ENCODE assay signal across 1 cellular context in genomic region chr17:53924530-53925455, GRCh38.
A peak's percentile ranks its signal among the peaks of the same experiment; 100 is the strongest.
TF ChIP-seq lines count a peak whose summit lies in the region.

No MANE protein-coding gene starts in this region.

TF ChIP-seq in HepG2, 621 proteins besides CTCF, POLR2A, EP300 and RAD21 (continued from another document and continues in another):
- TF ChIP-seq ZHX2 (IDR thresholded peaks at IDR 0.05; ENCODE audit: low read depth), result no peak
- TF ChIP-seq ZHX2 (CRISPR knock-in tag; IDR thresholded peaks at IDR 0.05; ENCODE audit: borderline replicate concordance), result no peak
- no peak for TF ChIP-seq ZNF335 (CRISPR knock-in tag; IDR thresholded peaks at IDR 0.05)
- TF ChIP-seq HMG20A (CRISPR knock-in tag; IDR thresholded peaks at IDR 0.05; ENCODE audit: borderline replicate concordance), result peak; percentile 99
- TF ChIP-seq ZFP36L1 (CRISPR knock-in tag; IDR thresholded peaks at IDR 0.05), result peak; percentile 92; the same call in 1 of the 2 replicates
- peak; percentile 63 for TF ChIP-seq HDAC1 (CRISPR knock-in tag; IDR thresholded peaks at IDR 0.05)
- TF ChIP-seq ZGPAT (CRISPR knock-in tag; IDR thresholded peaks at IDR 0.05), result peak; percentile 93
- peak; percentile 77; the same call in 1 of the 2 replicates for TF ChIP-seq ZMYM3 (CRISPR knock-in tag; IDR thresholded peaks at IDR 0.05)
- peak; percentile 99 for TF ChIP-seq SIX4 (CRISPR knock-in tag; IDR thresholded peaks at IDR 0.05)
- peak; percentile 98 for TF ChIP-seq HOMEZ (CRISPR knock-in tag; IDR thresholded peaks at IDR 0.05; ENCODE audit: low read depth)
- peak; percentile 69; the same call in 1 of the 2 replicates for TF ChIP-seq MAX (IDR thresholded peaks at IDR 0.05)
- TF ChIP-seq KDM5B (CRISPR knock-in tag; IDR thresholded peaks at IDR 0.05; ENCODE audit: borderline replicate concordance), result no peak
- TF ChIP-seq ZNF17 (CRISPR knock-in tag; IDR thresholded peaks at IDR 0.05), result no peak
- TF ChIP-seq MATR3 (CRISPR knock-in tag; IDR thresholded peaks at IDR 0.05), result no peak
- no peak for TF ChIP-seq TMF1 (CRISPR knock-in tag; IDR thresholded peaks at IDR 0.05; ENCODE audit: low read depth)
- TF ChIP-seq SMC3 (IDR thresholded peaks at IDR 0.05; ENCODE audit: low read length), result peak; percentile 67
- peak; percentile 92 for TF ChIP-seq KDM3A (CRISPR knock-in tag; IDR thresholded peaks at IDR 0.05; ENCODE audit: low read depth)
- TF ChIP-seq MEIS2 (CRISPR knock-in tag; IDR thresholded peaks at IDR 0.05), result peak; percentile 70; the same call in 1 of the 2 replicates
- TF ChIP-seq EHMT2 (IDR thresholded peaks at IDR 0.05; ENCODE audit: borderline replicate concordance, low read depth, low read length), result peak; percentile 88; the same call in 1 of the 2 replicates
- TF ChIP-seq HMGXB4 (CRISPR knock-in tag; IDR thresholded peaks at IDR 0.05; ENCODE audit: borderline replicate concordance in 1 of 2, low read depth in 1 of 2), result peak in 1 of 2 experiments; percentile 45; a peak in 1 of 4 replicates
- TF ChIP-seq TEAD3 (CRISPR knock-in tag; optimal IDR thresholded peaks at IDR 0.05; ENCODE audit: borderline replicate concordance), result peak; percentile 100
- peak; percentile 86; the same call in 1 of the 2 replicates for TF ChIP-seq SIX1 (CRISPR knock-in tag; IDR thresholded peaks at IDR 0.05; ENCODE audit: borderline replicate concordance)
- TF ChIP-seq PRDM10 (CRISPR knock-in tag; IDR thresholded peaks at IDR 0.05; ENCODE audit: low read depth), result 0 out of 2 replicates have a peak, but pooled peaks have one; percentile 21
- peak; percentile 42; the same call in 1 of the 2 replicates for TF ChIP-seq MAFF (IDR thresholded peaks at IDR 0.05; ENCODE audit: low read depth, low read length)
- peak; percentile 44 for TF ChIP-seq ZNF18 (CRISPR knock-in tag; IDR thresholded peaks at IDR 0.05; ENCODE audit: insufficient replicate concordance)
- TF ChIP-seq BCL3 (CRISPR knock-in tag; IDR thresholded peaks at IDR 0.05), result no peak
- peak; percentile 94 for TF ChIP-seq NR2F2 (IDR thresholded peaks at IDR 0.05; ENCODE audit: borderline replicate concordance, low read depth)
- TF ChIP-seq SP5 (CRISPR knock-in tag; IDR thresholded peaks at IDR 0.05; ENCODE audit: borderline replicate concordance, low read depth), result peak; percentile 100
- TF ChIP-seq DRAP1 (CRISPR knock-in tag; IDR thresholded peaks at IDR 0.05), result peak; percentile 70
- TF ChIP-seq KDM4B (CRISPR knock-in tag; IDR thresholded peaks at IDR 0.05), result peak; percentile 86
- peak; percentile 59; the same call in 1 of the 2 replicates for TF ChIP-seq ZBTB33 (CRISPR knock-in tag; IDR thresholded peaks at IDR 0.05)
- no peak for TF ChIP-seq ZNF275 (CRISPR knock-in tag; IDR thresholded peaks at IDR 0.05; ENCODE audit: borderline replicate concordance)
- TF ChIP-seq POLR2AphosphoS5 (IDR thresholded peaks at IDR 0.05; ENCODE audit: low read depth, low read length), result no peak
